ENCODE assay signal across 14 cellular contexts in genomic region chr13:49258097-49258796, GRCh38. TPM values are rescaled to one million over a fixed set of nuclear protein-coding genes. Genes with fewer than 3 reads are reported as not detected.
DNase-seq lines count a peak whose midpoint lies in the region; ATAC-seq and TF ChIP-seq lines count a peak whose summit lies in the region.
"Had no signal": no experiment of that assay in that cellular context is flagged by ENCODE, and none has a peak within 500 bp of the region (broad histone marks: within the 10 kb centered on the region; RNA-seq: fewer than 3 reads in every experiment).

No MANE protein-coding gene starts in this region.

- intact Hi-C loops in heart left ventricle (cut with DNase I) (loop anchor here in 1 of 10 donors (10.0 kb wide), 1 partner anchor 153 kb away; no protein-coding TSS in a partner anchor), left ventricle myocardium superior (cut with micrococcal nuclease) (no loop called here)
- intact Hi-C loops in activated T-helper 1 cell treated with anti-CD3 and anti-CD28 coated beads, Interleukin-12 subunit alpha, Interleukin-12 subunit beta, Interleukin-2, Interleukin-4 antibody, amounts not matched to agents 30 ng/mL and 10 ng/mL and 1 ng/mL, durations not matched to agents 14 hours and 24 hours and 36 hours (cut with micrococcal nuclease) = loop anchor here (1.0 kb wide), 1 partner anchor 11 kb away; the partner anchor contains the start of gene CDADC1

- peaks cover 46% of the 10 kb centered on the region for H3K4me1 Mint-ChIP-seq in activated T-helper 1 cell treated with anti-CD3 and anti-CD28 coated beads, Interleukin-12 subunit alpha, Interleukin-12 subunit beta, Interleukin-2, Interleukin-4 antibody, amounts not matched to agents 30 ng/mL and 10 ng/mL and 1 ng/mL, durations not matched to agents 14 hours and 24 hours and 36 hours (ENCODE audit: low read depth)
- H3K4me1 Mint-ChIP-seq in memory B cell = no peaks in the 10 kb centered on the region

- H3K36me3 ChIP-seq in heart left ventricle (peaks cover 0 to 98% (median 66%) of the 10 kb centered on the region in 9 donors), upper lobe of left lung (peaks cover 7 to 66% (median 30%) of the 10 kb centered on the region in 4 donors)

- H3K36me3 Mint-ChIP-seq in activated T-helper 1 cell treated with anti-CD3 and anti-CD28 coated beads, Interleukin-12 subunit alpha, Interleukin-12 subunit beta, Interleukin-2, Interleukin-4 antibody, amounts not matched to agents 30 ng/mL and 10 ng/mL and 1 ng/mL, durations not matched to agents 14 hours and 24 hours and 36 hours (ENCODE audit: low read depth) = peaks cover 50% of the 10 kb centered on the region
- H3K36me3 Mint-ChIP-seq in memory B cell = peaks cover 38% of the 10 kb centered on the region

- H3K27ac ChIP-seq in heart left ventricle (peak overlapping the region in 5 of 12 donors; percentile 4 to 44 (median 5)), upper lobe of left lung (peak overlapping the region; percentile 23 to 66 (median 44))

- H3K27me3 Mint-ChIP-seq in activated T-helper 1 cell treated with anti-CD3 and anti-CD28 coated beads, Interleukin-12 subunit alpha, Interleukin-12 subunit beta, Interleukin-2, Interleukin-4 antibody, amounts not matched to agents 30 ng/mL and 10 ng/mL and 1 ng/mL, durations not matched to agents 14 hours and 24 hours and 36 hours (ENCODE audit: insufficient read depth) = no peaks in the 10 kb centered on the region
- H3K27me3 Mint-ChIP-seq in memory B cell = no peaks in the 10 kb centered on the region

- H3K4me1 ChIP-seq in heart left ventricle (peaks cover 0 to 15% (median 0%) of the 10 kb centered on the region in 12 donors), upper lobe of left lung (no peaks in the 10 kb centered on the region)

- WGBS in heart left ventricle, 4 donors = 65 to 80% (median 77%) methylated on average over 3 of the region's 3 CpGs
- WGBS in upper lobe of left lung, 2 donors = 26 to 36% methylated on average over 3 of the region's 3 CpGs

- ATAC-seq in heart left ventricle = no peak
- no peak for ATAC-seq in left ventricle myocardium superior
- peak; percentile 35 for ATAC-seq in memory B cell (ENCODE audit: low read depth)
- no peak for ATAC-seq in upper lobe of left lung (ENCODE audit: low FRiP score in 2 of 2)
- no peak for ATAC-seq in HG03280 (IDR thresholded peaks at IDR 0.05; ENCODE audit: unreplicated experiment)
- ATAC-seq: left cardiac atrium had no signal

- TF ChIP-seq CTCF in heart left ventricle (IDR thresholded peaks at IDR 0.05) = no peak
- no peak for TF ChIP-seq CTCF in upper lobe of left lung (IDR thresholded peaks at IDR 0.05)

- peak overlapping the region; percentile 78 for H3K27ac Mint-ChIP-seq in activated T-helper 1 cell treated with anti-CD3 and anti-CD28 coated beads, Interleukin-12 subunit alpha, Interleukin-12 subunit beta, Interleukin-2, Interleukin-4 antibody, amounts not matched to agents 30 ng/mL and 10 ng/mL and 1 ng/mL, durations not matched to agents 14 hours and 24 hours and 36 hours
- H3K27ac Mint-ChIP-seq in memory B cell = peak overlapping the region; percentile 86

- peak overlapping the region; percentile 86 for H3K4me3 Mint-ChIP-seq in activated T-helper 1 cell treated with anti-CD3 and anti-CD28 coated beads, Interleukin-12 subunit alpha, Interleukin-12 subunit beta, Interleukin-2, Interleukin-4 antibody, amounts not matched to agents 30 ng/mL and 10 ng/mL and 1 ng/mL, durations not matched to agents 14 hours and 24 hours and 36 hours
- H3K4me3 Mint-ChIP-seq in memory B cell = peak overlapping the region; percentile 82

- H3K27me3 ChIP-seq in heart left ventricle (no peaks in the 10 kb centered on the region), upper lobe of left lung (no peaks in the 10 kb centered on the region)

- H3K9me3 Mint-ChIP-seq in activated T-helper 1 cell treated with anti-CD3 and anti-CD28 coated beads, Interleukin-12 subunit alpha, Interleukin-12 subunit beta, Interleukin-2, Interleukin-4 antibody, amounts not matched to agents 30 ng/mL and 10 ng/mL and 1 ng/mL, durations not matched to agents 14 hours and 24 hours and 36 hours = no peaks in the 10 kb centered on the region
- no peaks in the 10 kb centered on the region for H3K9me3 Mint-ChIP-seq in memory B cell

- TF ChIP-seq POLR2A in heart left ventricle (IDR thresholded peaks at IDR 0.05) (no peak), upper lobe of left lung (IDR thresholded peaks at IDR 0.05) (no peak)

- H3K4me3 ChIP-seq in heart left ventricle = peak overlapping the region in 10 of 12 donors; percentile 6 to 52 (median 28)
- peak overlapping the region in 3 of 4 donors; percentile 18 to 43 (median 40) for H3K4me3 ChIP-seq in upper lobe of left lung

- TF ChIP-seq EP300 in upper lobe of left lung (IDR thresholded peaks at IDR 0.05) = no peak

- DNase-seq in heart left ventricle = no peak
- DNase-seq in left ventricle myocardium superior = no peak
- DNase-seq in activated T-helper 1 cell treated with anti-CD3 and anti-CD28 coated beads, Interleukin-12 subunit alpha, Interleukin-12 subunit beta, Interleukin-2, Interleukin-4 antibody, amounts not matched to agents 30 ng/mL and 10 ng/mL and 1 ng/mL, durations not matched to agents 14 hours and 24 hours and 36 hours (ENCODE audit: low spot score) = no peak
- DNase-seq in memory B cell (ENCODE audit: low spot score in 2 of 2) = no peak
- no peak for DNase-seq in upper lobe of left lung
- DNase-seq in HUDEP-2 (lab: John Stamatoyannopoulos, UW; ENCODE audit: unreplicated experiment in 76 of 76) = no peak
- no peak for DNase-seq in NOMO-1 treated with DMSO at 0.1 percent for 48 hours (lab: John Stamatoyannopoulos, UW; ENCODE audit: unreplicated experiment)
- DNase-seq: AML-193, aorta, left cardiac atrium, NCI-H2029 treated with DMSO at 0.1 percent for 48 hours had no signal

- no peaks in the 10 kb centered on the region for H3K9me3 ChIP-seq in heart left ventricle
- no peaks in the 10 kb centered on the region for H3K9me3 ChIP-seq in upper lobe of left lung

RNA-seq across cellular contexts. Expression of gene CDADC1, which starts 10.5 kb away (rescaled TPM):
- total RNA-seq in heart left ventricle (10 to 100 TPM in 7 of 9 donors, 1 to 10 TPM in 2; 2.8 to 10.8 (median 10.3) TPM), left ventricle myocardium superior (10.4 TPM), upper lobe of left lung (10 to 100 TPM in 4 of 6 donors, 1 to 10 TPM in 2; 4.2 to 16.4 (median 10.6) TPM)
- polyA plus RNA-seq in heart left ventricle = 1 to 10 TPM; 4.4 to 8.2 TPM
- 8.1 and 9.5 TPM in 2 replicates for total RNA-seq in activated T-helper 1 cell treated with anti-CD3 and anti-CD28 coated beads, Interleukin-12 subunit alpha, Interleukin-12 subunit beta, Interleukin-2, Interleukin-4 antibody, amounts not matched to agents 30 ng/mL and 10 ng/mL and 1 ng/mL, durations not matched to agents 14 hours and 24 hours and 36 hours

RNA-seq across cellular contexts. Expression of gene MLNR, which starts 38.1 kb away (rescaled TPM):
- total RNA-seq in heart left ventricle = under 1 TPM in 2 of 9 donors, not detected in 7; 0.50 to 0.75 TPM
- polyA plus RNA-seq in heart left ventricle = not detected
- not detected for total RNA-seq in left ventricle myocardium superior
- not detected in 2 replicates for total RNA-seq in activated T-helper 1 cell treated with anti-CD3 and anti-CD28 coated beads, Interleukin-12 subunit alpha, Interleukin-12 subunit beta, Interleukin-2, Interleukin-4 antibody, amounts not matched to agents 30 ng/mL and 10 ng/mL and 1 ng/mL, durations not matched to agents 14 hours and 24 hours and 36 hours
- total RNA-seq in upper lobe of left lung = under 1 TPM in 2 of 6 donors, not detected in 4; 0.30 to 0.49 TPM
- total RNA-seq: aorta, HT1080, left cardiac atrium, RPMI7951 had no signal
